In genomic region chr10:113222207-113222606, GRCh38 we compare ENCODE assay signal across 1 cellular context.
TF ChIP-seq lines count a peak whose summit lies in the region.

No MANE protein-coding gene starts in this region.

TF ChIP-seq in HEK293T, 16 proteins besides CTCF, POLR2A, EP300 and RAD21:
- TF ChIP-seq HDGF (IDR thresholded peaks at IDR 0.05; ENCODE audit: borderline replicate concordance) (no peak), ZNF384 (IDR thresholded peaks at IDR 0.05) (no peak), SP1 (IDR thresholded peaks at IDR 0.05) (no peak), LEF1 (IDR thresholded peaks at IDR 0.05; ENCODE audit: borderline replicate concordance) (no peak), FOXK2 (IDR thresholded peaks at IDR 0.05) (no peak), FOXA1 (IDR thresholded peaks at IDR 0.05) (no peak), TARDBP (IDR thresholded peaks at IDR 0.05) (no peak), CTBP1 (IDR thresholded peaks at IDR 0.05; ENCODE audit: borderline replicate concordance) (no peak), BHLHE40 (IDR thresholded peaks at IDR 0.05; ENCODE audit: borderline replicate concordance) (no peak), SUZ12 (IDR thresholded peaks at IDR 0.05) (no peak), L3MBTL2 (conservative IDR thresholded peaks at IDR 0.05) (no peak), ARNT (IDR thresholded peaks at IDR 0.05) (no peak), FOXM1 (IDR thresholded peaks at IDR 0.05; ENCODE audit: borderline replicate concordance) (no peak), PKNOX1 (IDR thresholded peaks at IDR 0.05) (no peak), NFRKB (IDR thresholded peaks at IDR 0.05) (no peak), ELF4 (IDR thresholded peaks at IDR 0.05) (no peak)
